ENCODE assay signal across 24 cellular contexts in genomic region chrX:110415440-110416167, GRCh38. TPM values are rescaled to one million over a fixed set of nuclear protein-coding genes. Genes with fewer than 3 reads are reported as not detected.
A peak's percentile ranks its signal among the peaks of the same experiment; 100 is the strongest.
DNase-seq lines count a peak whose midpoint lies in the region; ATAC-seq and TF ChIP-seq lines count a peak whose summit lies in the region.
"Had no signal": no experiment of that assay in that cellular context is flagged by ENCODE, and none has a peak within 500 bp of the region (broad histone marks: within the 10 kb centered on the region; RNA-seq: fewer than 3 reads in every experiment).

No MANE protein-coding gene starts in this region.

- H2BK15ac ChIP-seq in neuronal stem cell (ENCODE audit: low read length), result no peak overlapping the region

- DNase-seq in GM23248 (peak; percentile 71), chondrocyte (ENCODE audit: low spot score) (no peak), neuronal stem cell (ENCODE audit: low spot score) (no peak), UCSD-AML1 (lab: John Stamatoyannopoulos, UW; ENCODE audit: unreplicated experiment) (no peak)
- no peak for DNase-seq in activated CD4-positive, alpha-beta T cell treated with anti-CD3 and anti-CD28 coated beads, Interleukin-2, amount 10 ng/mL, durations not matched to agents 7 days and 5 days
- DNase-seq in activated T-cell treated with anti-CD3 and anti-CD28 coated beads, Interleukin-2, amount 50 U/mL, for 48 hours, result no peak
- DNase-seq: activated CD4-positive, CD25-positive, alpha-beta regulatory T cell treated with anti-CD3 and anti-CD28 coated beads, Interleukin-2, amount 50 U/mL, for 72 hours; activated naive CD4-positive, alpha-beta T cell treated with Interleukin-2 at 50 U/mL for 16 hours; BE2C; DMS153; effector memory CD8-positive, alpha-beta T cell; gastrocnemius medialis; Kasumi-1; natural killer cell; NCI-H2029; NCI-H526; stimulated activated CD4-positive, alpha-beta T cell treated with anti-CD3 and anti-CD28 coated beads, Interleukin-15, amount 100 ng/mL, for 24 hours; stimulated activated naive CD8-positive, alpha-beta T cell treated with anti-CD3 and anti-CD28 coated beads, Interleukin-15, amount 100 ng/mL, for 72 hours; T-helper 1 cell had no signal

- no peak overlapping the region for H2BK120ac ChIP-seq in neuronal stem cell (ENCODE audit: low read depth, low read length)

- no peaks in the 10 kb centered on the region for H3K27me3 ChIP-seq in GM23248 (replicated peaks; ENCODE audit: insufficient read depth)
- H3K27me3 ChIP-seq in OCI-LY3 (ENCODE audit: low read depth, low read length), result 0 out of 2 replicates have a peak, but pooled peaks cover 5% of the 10 kb centered on the region
- peaks cover 0 to 3% (median 0%) of the 10 kb centered on the region in 3 experiments for H3K27me3 ChIP-seq in neuronal stem cell (ENCODE audit: control insufficient read depth in 3 of 3, insufficient read depth in 3 of 3, low read depth in 1 of 3, low read length in 3 of 3)
- H3K27me3 ChIP-seq: BE2C, cardiac muscle cell, gastrocnemius medialis had no signal

- no peaks in the 10 kb centered on the region for H3K9me3 Mint-ChIP-seq in chondrocyte (ENCODE audit: low read depth)
- H3K9me3 Mint-ChIP-seq in activated CD4-positive, alpha-beta T cell treated with anti-CD3 and anti-CD28 coated beads, Interleukin-2, amount 10 ng/mL, durations not matched to agents 7 days and 5 days, result no peaks in the 10 kb centered on the region
- H3K9me3 Mint-ChIP-seq: effector memory CD8-positive, alpha-beta T cell; natural killer cell; stimulated activated naive CD8-positive, alpha-beta T cell treated with anti-CD3 and anti-CD28 coated beads, Interleukin-15, amount 100 ng/mL, for 72 hours had no signal

- no peak for ATAC-seq in HG03571 (IDR thresholded peaks at IDR 0.05; ENCODE audit: unreplicated experiment)
- ATAC-seq: effector memory CD8-positive, alpha-beta T cell; gastrocnemius medialis; natural killer cell; Panc1; stimulated activated naive CD8-positive, alpha-beta T cell treated with anti-CD3 and anti-CD28 coated beads, Interleukin-15, amount 100 ng/mL, for 72 hours had no signal

- no peak overlapping the region for H4K8ac ChIP-seq in neuronal stem cell (ENCODE audit: low read depth, low read length)

- H3K27me3 Mint-ChIP-seq in chondrocyte (ENCODE audit: low read depth), result no peaks in the 10 kb centered on the region
- H3K27me3 Mint-ChIP-seq in activated CD4-positive, alpha-beta T cell treated with anti-CD3 and anti-CD28 coated beads, Interleukin-2, amount 10 ng/mL, durations not matched to agents 7 days and 5 days, result no peaks in the 10 kb centered on the region

- H3K36me3 ChIP-seq in GM23248 (ENCODE audit: low read depth) (no peaks in the 10 kb centered on the region), OCI-LY3 (replicated peaks; ENCODE audit: low read depth, low read length) (no peaks in the 10 kb centered on the region), neuronal stem cell (replicated peaks in 1 of 2; ENCODE audit: control insufficient read depth in 2 of 2, insufficient read depth in 2 of 2, low read length in 2 of 2) (no peaks in the 10 kb centered on the region)
- H3K36me3 ChIP-seq: BE2C, cardiac muscle cell, gastrocnemius medialis had no signal

- H3K4me2 ChIP-seq in GM23248 (ENCODE audit: unreplicated experiment) (peak overlapping the region; percentile 64), OCI-LY3 (ENCODE audit: low read length) (peak overlapping the region; percentile 58), neuronal stem cell (ENCODE audit: insufficient read depth, low read length, poor library complexity, severe bottlenecking) (no peak overlapping the region)

- H3K4me1 Mint-ChIP-seq in chondrocyte (ENCODE audit: low read depth), result peaks cover 49% of the 10 kb centered on the region
- peaks cover 3% of the 10 kb centered on the region for H3K4me1 Mint-ChIP-seq in activated CD4-positive, alpha-beta T cell treated with anti-CD3 and anti-CD28 coated beads, Interleukin-2, amount 10 ng/mL, durations not matched to agents 7 days and 5 days

- H3K79me1 ChIP-seq in neuronal stem cell (ENCODE audit: low read depth, low read length), result no peaks in the 10 kb centered on the region

- H3K4me3 Mint-ChIP-seq in chondrocyte (ENCODE audit: unreplicated experiment), result no peak overlapping the region
- no peak overlapping the region for H3K4me3 Mint-ChIP-seq in activated CD4-positive, alpha-beta T cell treated with anti-CD3 and anti-CD28 coated beads, Interleukin-2, amount 10 ng/mL, durations not matched to agents 7 days and 5 days
- H3K4me3 Mint-ChIP-seq: effector memory CD8-positive, alpha-beta T cell; natural killer cell; stimulated activated naive CD8-positive, alpha-beta T cell treated with anti-CD3 and anti-CD28 coated beads, Interleukin-15, amount 100 ng/mL, for 72 hours had no signal

- H3K14ac ChIP-seq in neuronal stem cell (ENCODE audit: low read length), result no peak overlapping the region

- in situ Hi-C loops in GM23248 (cut with MboI), result loop anchor here (25.0 kb wide), 2 partner anchors 503 to 703 kb away; no protein-coding TSS in a partner anchor

- H3K4me3 ChIP-seq in GM23248, result no peak overlapping the region
- H3K4me3 ChIP-seq in OCI-LY3 (ENCODE audit: low read length), result no peak overlapping the region
- no peak overlapping the region for H3K4me3 ChIP-seq in neuronal stem cell (ENCODE audit: low read length in 2 of 2)
- H3K4me3 ChIP-seq: cardiac muscle cell, gastrocnemius medialis, lung had no signal

- POLR2A ChIA-PET in activated CD4-positive, alpha-beta T cell treated with anti-CD3 and anti-CD28 coated beads, Interleukin-2, amount 10 ng/mL, durations not matched to agents 7 days and 5 days (lab: Charles Lee), result no interaction called here

- no peak overlapping the region for H2BK12ac ChIP-seq in neuronal stem cell (ENCODE audit: low read length)

- H3K9me2 ChIP-seq in GM23248 (ENCODE audit: insufficient read depth), result no peaks in the 10 kb centered on the region

- H2AK5ac ChIP-seq in neuronal stem cell (ENCODE audit: low read depth, low read length), result no peak overlapping the region

- H4K91ac ChIP-seq in neuronal stem cell (ENCODE audit: low read depth, low read length, poor library complexity), result no peak overlapping the region

- H3F3A ChIP-seq in GM23248 (ENCODE audit: insufficient read depth), result peaks cover 39% of the 10 kb centered on the region; the same call in 1 of the 2 replicates

- TF ChIP-seq CTCF in OCI-LY3 (IDR thresholded peaks at IDR 0.05; ENCODE audit: low read depth, low read length) (no peak), chondrocyte (IDR thresholded peaks at IDR 0.05) (no peak)

- CTCF ChIA-PET in activated CD4-positive, alpha-beta T cell treated with anti-CD3 and anti-CD28 coated beads, Interleukin-2, amount 10 ng/mL, durations not matched to agents 7 days and 5 days (lab: Charles Lee), result interaction anchor here (1.3 to 2.2 kb wide), 3 partner anchors 13 to 269 kb away, joined by 4 to 6 read pairs (median 4); no protein-coding TSS in a partner anchor

- peaks cover 44% of the 10 kb centered on the region for H3K4me1 ChIP-seq in GM23248 (ENCODE audit: insufficient read depth)
- peaks cover 33% of the 10 kb centered on the region for H3K4me1 ChIP-seq in OCI-LY3 (ENCODE audit: low read length)
- H3K4me1 ChIP-seq in neuronal stem cell (ENCODE audit: control insufficient read depth in 2 of 2, insufficient read depth in 1 of 2, low read depth in 1 of 2, low read length in 2 of 2), result peaks cover 0 to 16% of the 10 kb centered on the region in 2 donors
- H3K4me1 ChIP-seq: BE2C, gastrocnemius medialis had no signal

- WGBS in GM23248 (ENCODE audit: low coverage in 1 of 2, low lambda C conversion rate in 2 of 2, missing lambda C conversion rate in 2 of 2), 2 experiments, result 10 to 11% methylated on average over 6 of the region's 6 CpGs
- no CpG with 5 or more reads among the region's 6 CpGs for WGBS in neuronal stem cell (ENCODE audit: extremely low coverage in 2 of 2, insufficient read length in 2 of 2, insufficient replicate concordance in 1 of 2), 2 donors

- H3K18ac ChIP-seq in neuronal stem cell (ENCODE audit: low read length), result no peak overlapping the region

- H3K27ac ChIP-seq in GM23248 (peak overlapping the region; percentile 86), OCI-LY3 (ENCODE audit: low read length) (no peak overlapping the region), neuronal stem cell (replicated peaks; ENCODE audit: low read length) (peak overlapping the region; percentile 43)
- H3K27ac ChIP-seq: cardiac muscle cell, gastrocnemius medialis had no signal

- H3K79me2 ChIP-seq in GM23248 (ENCODE audit: insufficient read depth) (no peaks in the 10 kb centered on the region), OCI-LY3 (ENCODE audit: low read length) (no peaks in the 10 kb centered on the region)

- H2BK5ac ChIP-seq in neuronal stem cell (ENCODE audit: low read length), result no peak overlapping the region

- H4K20me1 ChIP-seq in GM23248 (ENCODE audit: insufficient read depth), result no peaks in the 10 kb centered on the region
- no peaks in the 10 kb centered on the region for H4K20me1 ChIP-seq in OCI-LY3 (ENCODE audit: insufficient read depth, low read length)

- peak overlapping the region; percentile 85 for H3K27ac Mint-ChIP-seq in chondrocyte (ENCODE audit: unreplicated experiment)
- H3K27ac Mint-ChIP-seq in activated CD4-positive, alpha-beta T cell treated with anti-CD3 and anti-CD28 coated beads, Interleukin-2, amount 10 ng/mL, durations not matched to agents 7 days and 5 days, result no peak overlapping the region
- H3K27ac Mint-ChIP-seq: effector memory CD8-positive, alpha-beta T cell; natural killer cell; stimulated activated naive CD8-positive, alpha-beta T cell treated with anti-CD3 and anti-CD28 coated beads, Interleukin-15, amount 100 ng/mL, for 72 hours had no signal

- H3K23ac ChIP-seq in neuronal stem cell (ENCODE audit: low read depth, low read length, poor library complexity), result no peak overlapping the region

- H3K9ac ChIP-seq in GM23248, result peak overlapping the region; percentile 66
- H3K9ac ChIP-seq in OCI-LY3 (ENCODE audit: low read length), result no peak overlapping the region
- H3K9ac ChIP-seq in neuronal stem cell (ENCODE audit: low read depth, low read length, poor library complexity), result no peak overlapping the region

- no peak overlapping the region for H3K4ac ChIP-seq in neuronal stem cell (ENCODE audit: low read length)

- H3K36me3 Mint-ChIP-seq in chondrocyte (ENCODE audit: low read depth), result no peaks in the 10 kb centered on the region
- no peaks in the 10 kb centered on the region for H3K36me3 Mint-ChIP-seq in activated CD4-positive, alpha-beta T cell treated with anti-CD3 and anti-CD28 coated beads, Interleukin-2, amount 10 ng/mL, durations not matched to agents 7 days and 5 days (ENCODE audit: low read depth)
- H3K36me3 Mint-ChIP-seq: natural killer cell had no signal

- H3K9me3 ChIP-seq in GM23248 (ENCODE audit: low read depth), result no peaks in the 10 kb centered on the region
- no peaks in the 10 kb centered on the region for H3K9me3 ChIP-seq in OCI-LY3 (ENCODE audit: insufficient read depth, low read length)
- H3K9me3 ChIP-seq in neuronal stem cell (replicated peaks in 1 of 2; ENCODE audit: control insufficient read depth in 2 of 2, insufficient read depth in 1 of 2, low read depth in 1 of 2, low read length in 2 of 2), result no peaks in the 10 kb centered on the region
- H3K9me3 ChIP-seq: BE2C, gastrocnemius medialis had no signal

- H2AFZ ChIP-seq in GM23248, result no peak overlapping the region
- H2AFZ ChIP-seq in OCI-LY3 (ENCODE audit: low read depth, low read length), result no peak overlapping the region
- no peak overlapping the region for H2AFZ ChIP-seq in neuronal stem cell (ENCODE audit: low read length)

RNA-seq across cellular contexts. Expression of gene RTL9, which starts 57.0 kb away (rescaled TPM):
- 0.13 and 0.97 TPM in 2 replicates for total RNA-seq in GM23248 (2014; rRNA removed; shearing (Covaris generic))
- polyA plus RNA-seq in GM23248 (2016; fragmentation: Nextera tagmentation; extraction: Ambion mirVana), result 0.06 and 0.20 TPM in 2 replicates
- 0.20 to 0.33 TPM in 2 of 3 replicates, not detected in the other for total RNA-seq in chondrocyte
- 0.15 TPM for polyA plus RNA-seq in neuronal stem cell (2013, experiment 1 of 2)
- polyA plus RNA-seq in neuronal stem cell (2013, experiment 2 of 2), result 0.10 TPM
- not detected for total RNA-seq in activated CD4-positive, alpha-beta T cell treated with anti-CD3 and anti-CD28 coated beads, Interleukin-2, amount 10 ng/mL, durations not matched to agents 7 days and 5 days
- total RNA-seq: natural killer cell had no signal
